8 cellular contexts compared by ENCODE assay signal in the genomic region with DNA sequence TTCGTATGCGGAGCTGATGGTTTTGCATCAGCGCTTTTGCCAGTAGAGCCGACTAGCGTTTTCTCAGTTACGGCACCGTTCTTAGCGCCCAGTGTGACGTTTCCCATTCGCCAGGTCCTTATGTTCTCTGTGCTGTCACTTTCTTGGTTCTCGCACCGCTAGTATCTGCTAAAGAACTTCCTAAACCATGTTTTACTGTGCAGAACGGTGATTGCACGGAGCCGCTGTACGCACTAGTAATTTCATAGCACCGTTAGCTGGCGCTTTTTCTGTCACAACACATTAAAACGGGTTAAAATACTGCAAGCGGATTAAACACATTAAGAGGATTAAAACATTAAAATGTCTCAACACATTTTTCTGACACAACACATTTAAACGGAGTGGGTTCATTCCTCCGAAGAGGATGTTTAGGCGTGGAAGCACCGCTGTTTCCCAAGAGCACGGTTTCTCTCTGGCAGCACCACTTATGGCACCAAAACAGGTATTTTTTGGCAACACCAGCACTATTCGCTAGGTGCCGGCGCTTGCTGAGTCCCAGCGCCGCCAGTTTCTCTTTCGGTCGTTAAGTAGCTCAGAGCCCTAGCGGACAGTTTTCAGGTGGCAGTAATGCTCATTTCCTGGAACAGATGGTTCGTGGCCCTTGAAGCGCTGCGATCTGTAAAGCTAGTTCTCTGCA. TPM values are rescaled to one million over a fixed set of nuclear protein-coding genes. Genes with fewer than 3 reads are reported as not detected.
DNase-seq lines count a peak whose midpoint lies in the region; ATAC-seq and TF ChIP-seq lines count a peak whose summit lies in the region.

No MANE protein-coding gene starts in this region.

- H3K27ac ChIP-seq in esophagus (ENCODE audit: low read depth in 2 of 2, low read length in 1 of 2) (peak overlapping the region; percentile 61 to 84), neural progenitor cell (no peak overlapping the region), tibial artery (peak overlapping the region; percentile 93 to 95)

- BruUV-seq in Calu3 (replicated peaks; lab: Mats Ljungman, UMichigan): no TSS peak

- no peak overlapping the region for H3K9ac ChIP-seq in neural progenitor cell

- 15 to 16% methylated on average over 36 of the region's 36 CpGs for whole genome bisulfite sequencing in esophagus, 2 donors

- peak overlapping the region; percentile 14 to 54 for H3K4me3 ChIP-seq in esophagus (ENCODE audit: low read depth in 1 of 2, low read length in 2 of 2)
- peak overlapping the region; percentile 52 for H3K4me3 ChIP-seq in neural progenitor cell
- peak overlapping the region; percentile 58 to 64 for H3K4me3 ChIP-seq in tibial artery

- DNase-seq in Calu3 (peak; percentile 79), HK-2 (ENCODE audit: unreplicated experiment) (peak; percentile 69), neural progenitor cell (ENCODE audit: low spot score) (peak; percentile 89), tibial artery (no peak)
- peak; percentile 73 for DNase-seq in NK-92 treated with Interleukin-12 subunit alpha and Interleukin-12 subunit beta, amount 100 ng/mL, for 24 hours (lab: John Stamatoyannopoulos, UW)
- peak; percentile 79 for DNase-seq in activated CD8-positive, alpha-beta memory T cell treated with anti-CD3 and anti-CD28 coated beads, Interleukin-2, amount 50 U/mL, for 4 hours

- peaks cover 0 to 4% of the 10 kb centered on the region in 2 donors for H3K27me3 ChIP-seq in esophagus (ENCODE audit: control insufficient read depth in 1 of 2, insufficient read depth in 2 of 2, low read length in 2 of 2)
- peaks cover 99% of the 10 kb centered on the region for H3K27me3 ChIP-seq in neural progenitor cell
- no peaks in the 10 kb centered on the region for H3K27me3 ChIP-seq in tibial artery

- peaks cover 55% of the 10 kb centered on the region for H4K20me1 ChIP-seq in neural progenitor cell (ENCODE audit: low read depth)

- TF ChIP-seq CTCF in Calu3 (IDR thresholded peaks at IDR 0.05; ENCODE audit: unreplicated experiment) (no peak), neural progenitor cell (IDR thresholded peaks at IDR 0.05) (peak; percentile 58), tibial artery (IDR thresholded peaks at IDR 0.05) (peak; percentile 29 to 31)

- H3K27ac Mint-ChIP-seq in Calu3 (ENCODE audit: unreplicated experiment): peak overlapping the region; percentile 70
- no peak overlapping the region for H3K27ac Mint-ChIP-seq in neural progenitor cell

- CTCF ChIA-PET in Calu3 (lab: Charles Lee): interaction anchor here (0.7 to 2.5 kb wide), 13 partner anchors 11 to 111 kb away, joined by 3 to 17 read pairs (median 3); no protein-coding TSS in a partner anchor

- H3K27me3 Mint-ChIP-seq in Calu3 (ENCODE audit: unreplicated experiment) (no peaks in the 10 kb centered on the region), neural progenitor cell (ENCODE audit: insufficient read depth, low read depth) (peaks cover 62% of the 10 kb centered on the region)

- H3K4me3 Mint-ChIP-seq in Calu3 (ENCODE audit: low read depth, unreplicated experiment): peak overlapping the region; percentile 78
- H3K4me3 Mint-ChIP-seq in neural progenitor cell: peak overlapping the region; percentile 91

- H3K36me3 ChIP-seq in esophagus (ENCODE audit: control insufficient read depth in 2 of 2, insufficient read depth in 2 of 2, low read length in 1 of 2) (no peaks in the 10 kb centered on the region), neural progenitor cell (no peaks in the 10 kb centered on the region), tibial artery (no peaks in the 10 kb centered on the region)

- no peaks in the 10 kb centered on the region for H3K79me2 ChIP-seq in neural progenitor cell (ENCODE audit: low read depth)

- H3K4me1 Mint-ChIP-seq in Calu3 (ENCODE audit: low read depth, unreplicated experiment): peaks cover 23% of the 10 kb centered on the region
- peaks cover 28% of the 10 kb centered on the region for H3K4me1 Mint-ChIP-seq in neural progenitor cell

- peaks cover 40% of the 10 kb centered on the region for H3K36me3 Mint-ChIP-seq in Calu3 (ENCODE audit: insufficient read depth, unreplicated experiment)
- no peaks in the 10 kb centered on the region for H3K36me3 Mint-ChIP-seq in neural progenitor cell

- H3K4me1 ChIP-seq in esophagus (ENCODE audit: control insufficient read depth in 2 of 2, insufficient read depth in 2 of 2, low read length in 1 of 2) (peaks cover 3 to 6% of the 10 kb centered on the region in 2 donors), neural progenitor cell (peaks cover 18% of the 10 kb centered on the region), tibial artery (peaks cover 0 to 10% (median 7%) of the 10 kb centered on the region in 4 donors)

- intact Hi-C loops in Calu3 (cut with micrococcal nuclease; ENCODE audit: unreplicated experiment): loop anchor here (2.0 kb wide), 1 partner anchor 15 kb away; no protein-coding TSS in a partner anchor
- intact Hi-C loops in tibial artery (cut with DNase I; ENCODE audit: low total_unique reads): loop anchor here (2.0 to 10.0 kb wide), 2 partner anchors 21 to 45 kb away; a partner anchor contains a TSS

- ATAC-seq in GM21360 (IDR thresholded peaks at IDR 0.05; ENCODE audit: unreplicated experiment): peak; percentile 68

- peaks cover 29% of the 10 kb centered on the region for H3F3A ChIP-seq in neural progenitor cell (ENCODE audit: low read depth)

- peak overlapping the region; percentile 75 for H3K4me2 ChIP-seq in neural progenitor cell

- H3K9me3 Mint-ChIP-seq in Calu3 (ENCODE audit: low read depth, unreplicated experiment) (no peaks in the 10 kb centered on the region), neural progenitor cell (no peaks in the 10 kb centered on the region)

- H2AFZ ChIP-seq in neural progenitor cell (replicated peaks): no peak overlapping the region

- H3K9me3 ChIP-seq in esophagus (ENCODE audit: control insufficient read depth in 2 of 2, insufficient read depth in 1 of 2, low read depth in 1 of 2, low read length in 1 of 2) (peaks cover 0 to 3% of the 10 kb centered on the region in 2 donors), neural progenitor cell (ENCODE audit: low read depth) (no peaks in the 10 kb centered on the region), tibial artery (no peaks in the 10 kb centered on the region)

RNA-seq across cellular contexts. Expression of a gene that starts 20.4 kb away (rescaled TPM):
- 8.0 and 9.4 TPM in 2 replicates for total RNA-seq in Calu3 (2022)
- 1 to 10 TPM; 2.3 to 2.4 TPM for polyA plus RNA-seq in esophagus
- total RNA-seq in neural progenitor cell (ENCODE audit: low replicate concordance): 0.17 and 0.74 TPM in 2 replicates

Comparison
In these comparisons a context has a peak if more than half of its experiments do, and no peak if none do; other contexts are left out.
1. DNase-seq: peak in Calu3 (single experiment), HK-2 (single experiment), NK-92 treated with Interleukin-12 subunit alpha and Interleukin-12 subunit beta, amount 100 ng/mL, for 24 hours (single experiment), activated CD8-positive, alpha-beta memory T cell treated with anti-CD3 and anti-CD28 coated beads, Interleukin-2, amount 50 U/mL, for 4 hours (single experiment) and neural progenitor cell (single experiment); none in tibial artery (0 of 2).
2. Peak in every context shown above with its lines, with median percentiles within 50 percentile points of each other: H3K4me3 ChIP-seq.